In the genomic region with DNA sequence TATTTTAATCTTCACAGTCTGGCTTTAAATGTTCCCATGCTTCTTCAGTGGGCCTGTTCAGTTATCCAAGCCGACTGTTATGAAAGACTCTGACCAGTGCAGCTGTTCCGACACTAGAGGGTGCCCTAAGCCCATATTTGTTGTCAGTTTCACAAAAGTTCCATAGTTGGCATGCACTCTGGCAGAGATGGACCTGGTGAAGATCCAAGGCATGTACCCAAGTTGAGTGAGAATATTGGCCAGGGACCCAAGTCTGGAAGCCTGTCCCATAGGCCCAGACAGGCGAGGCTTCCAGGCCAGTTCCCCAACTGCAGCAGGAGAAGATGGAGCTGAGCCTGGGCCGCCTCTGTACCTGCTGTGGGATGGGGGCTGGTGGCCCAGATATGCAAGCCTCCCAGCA, we compare ENCODE assay signal across 9 cellular contexts. TPM values are rescaled to one million over a fixed set of nuclear protein-coding genes. Genes with fewer than 3 reads are reported as not detected.
DNase-seq lines count a peak whose midpoint lies in the region; ATAC-seq, FAIRE-seq and TF ChIP-seq lines count a peak whose summit lies in the region.
"Had no signal": no experiment of that assay in that cellular context is flagged by ENCODE, and none has a peak within 500 bp of the region (broad histone marks: within the 10 kb centered on the region; RNA-seq: fewer than 3 reads in every experiment).

No MANE protein-coding gene starts in this region.

- H4K20me1 ChIP-seq in H1 (replicated peaks in 1 of 2; ENCODE audit: control insufficient read depth in 1 of 2, insufficient read depth in 2 of 2, low read length in 2 of 2) = no peaks in the 10 kb centered on the region

- H4K91ac ChIP-seq in H1 (replicated peaks; ENCODE audit: insufficient read length, low read length) = no peak overlapping the region

- H3K9me3 ChIP-seq in AG04450 (ENCODE audit: control insufficient read depth, insufficient read depth, low read length) (no peaks in the 10 kb centered on the region), H1 (ENCODE audit: insufficient read depth in 2 of 2, low read depth in 1 of 2, low read length in 1 of 2) (no peaks in the 10 kb centered on the region; a peak in 1 of 4 replicates), tibial artery (peaks cover 0 to 10% (median 0%) of the 10 kb centered on the region in 3 donors)
- H3K9me3 ChIP-seq: ovary had no signal

- no peaks in the 10 kb centered on the region for H3K36me3 Mint-ChIP-seq in naive B cell

- H3K4me3 Mint-ChIP-seq in naive B cell = no peak overlapping the region

- H3K14ac ChIP-seq in H1 (ENCODE audit: insufficient read length) = no peak overlapping the region

- no peak overlapping the region for H3K56ac ChIP-seq in H1 (replicated peaks; ENCODE audit: insufficient read length, low read depth, low read length)

- no peak overlapping the region for H3K4me2 ChIP-seq in H1 (ENCODE audit: insufficient read depth in 1 of 2, low read depth in 2 of 2, low read length in 2 of 2)

- H3K9ac ChIP-seq in H1 (replicated peaks in 1 of 4; ENCODE audit: extremely low read depth in 1 of 4, low read depth in 3 of 4, low read length in 3 of 4) = no peak overlapping the region

- peaks cover 5 to 11% (median 9%) of the 10 kb centered on the region in 3 donors for H3K27me3 Mint-ChIP-seq in naive B cell

- H2BK12ac ChIP-seq in H1 (ENCODE audit: low read depth, low read length) = no peak overlapping the region; the same call in 1 of the 2 replicates

- peaks cover 0 to 22% (median 10%) of the 10 kb centered on the region in 7 donors for H3K9me3 Mint-ChIP-seq in naive B cell

- peaks cover 0 to 6% (median 0%) of the 10 kb centered on the region in 3 donors for H3K4me1 Mint-ChIP-seq in naive B cell

- H3K4ac ChIP-seq in H1 (replicated peaks; ENCODE audit: insufficient read length, low read depth, low read length) = no peak overlapping the region

- H3K79me2 ChIP-seq in H1 (ENCODE audit: control insufficient read depth in 1 of 2, insufficient read depth in 2 of 2, low read length in 2 of 2) = no peaks in the 10 kb centered on the region

- DNase-seq in AG04450 (ENCODE audit: low read depth, low spot score) (peak; percentile 11), GM19240 (ENCODE audit: insufficient read length, low spot score) (peak; percentile 12), NCI-H446 (lab: John Stamatoyannopoulos, UW) (peak; percentile 65 to 83), H1 (ENCODE audit: low read depth in 1 of 2, low spot score in 2 of 2) (no peak), naive B cell (peak; percentile 32), tibial artery (peak; percentile 23 to 70), KG1 (lab: John Stamatoyannopoulos, UW) (no peak)
- DNase-seq in activated CD4-positive, alpha-beta T cell treated with anti-CD3 and anti-CD28 coated beads, Interleukin-2, amount 50 U/mL, for 4 hours = peak; percentile 50 to 51

- H2AK5ac ChIP-seq in H1 (ENCODE audit: low read depth, low read length) = no peak overlapping the region; the same call in 1 of the 2 replicates

- H2BK20ac ChIP-seq in H1 (ENCODE audit: low read length) = no peak overlapping the region

- no peak overlapping the region for H3K18ac ChIP-seq in H1 (ENCODE audit: extremely low read depth, low read length)

- TF ChIP-seq CTCF in AG04450 (IDR thresholded peaks at IDR 0.05; ENCODE audit: low read depth, low read length) (peak; percentile 75), H1 (IDR thresholded peaks at IDR 0.05; ENCODE audit: control extremely low read depth in 1 of 3, insufficient read depth in 1 of 3, low read depth in 1 of 3, low read length in 3 of 3) (peak; percentile 35 to 82 (median 82)), tibial artery (IDR thresholded peaks at IDR 0.05) (peak; percentile 58 to 71)

- H4K5ac ChIP-seq in H1 (ENCODE audit: insufficient read length, low read depth, low read length) = no peak overlapping the region

- H2BK5ac ChIP-seq in H1 (ENCODE audit: low read depth, low read length) = no peak overlapping the region

- no peak overlapping the region for H3K27ac Mint-ChIP-seq in naive B cell

- intact Hi-C loops in tibial artery (cut with DNase I; ENCODE audit: low total_unique reads) = loop anchor here (5.0 kb wide), 1 partner anchor 269 kb away; no protein-coding TSS in a partner anchor

- no peaks in the 10 kb centered on the region for H3K4me1 ChIP-seq in H1 (replicated peaks in 1 of 4; ENCODE audit: control insufficient read depth in 3 of 4, insufficient read depth in 4 of 4, low read length in 3 of 4)
- H3K4me1 ChIP-seq in tibial artery = no peaks in the 10 kb centered on the region

- FAIRE-seq in H1 (lab: Jason Lieb, UNC) = peak; percentile 98

- TF ChIP-seq RAD21 in H1 (IDR thresholded peaks at IDR 0.05 in 1 of 2, conservative IDR thresholded peaks at IDR 0.05 in 1 of 2; ENCODE audit: low read depth in 2 of 2, low read length in 2 of 2) = peak; percentile 92 to 94

- no peak overlapping the region for H2AFZ ChIP-seq in H1 (ENCODE audit: low read length)

- H3K4me3 ChIP-seq in AG04450 (ENCODE audit: low read depth, low read length) (no peak overlapping the region), H1 (ENCODE audit: extremely low read depth in 1 of 4, insufficient read depth in 2 of 4, low read depth in 3 of 4, low read length in 4 of 4) (no peak overlapping the region), tibial artery (no peak overlapping the region)
- H3K4me3 ChIP-seq: ovary had no signal

- peak; percentile 59 to 69 for ATAC-seq in naive B cell (ENCODE audit: low read depth in 2 of 2)

- H3K23me2 ChIP-seq in H1 (ENCODE audit: low read depth, low read length) = no peaks in the 10 kb centered on the region

- TF ChIP-seq POLR2A in H1 (IDR thresholded peaks at IDR 0.05; ENCODE audit: control extremely low read depth in 1 of 2, low read depth in 2 of 2, low read length in 2 of 2) = no peak

- POLR2A ChIA-PET in AG04450 (lab: Yijun Ruan, JAX) = no interaction called here
- POLR2A ChIA-PET in H1 (lab: Charles Lee; ENCODE audit: partially characterized antibody) = interaction anchor here (0.8 to 4.0 kb wide), 8 partner anchors 13 to 80 kb away, joined by 3 to 35 read pairs (median 4); partner anchors contain the start of genes C12orf60 and WBP11

- H2BK120ac ChIP-seq in H1 (replicated peaks; ENCODE audit: low read depth, low read length) = no peak overlapping the region

- no peak overlapping the region for H3K23ac ChIP-seq in H1 (ENCODE audit: insufficient read length)

- H4K8ac ChIP-seq in H1 (ENCODE audit: extremely low read depth, insufficient read depth, low read length) = 0 out of 2 replicates have a peak overlapping the region, but pooled peaks have one; percentile 60

- 0 out of 2 replicates have a peak overlapping the region, but pooled peaks have one; percentile 33 for H2BK15ac ChIP-seq in H1 (ENCODE audit: low read length)

- CTCF ChIA-PET in AG04450 (lab: Charles Lee) (interaction anchor here (0.7 to 2.0 kb wide), 12 partner anchors 10 to 545 kb away, joined by 3 to 14 read pairs (median 4); partner anchors contain the start of gene RERG), H1 (lab: Charles Lee; ENCODE audit: partially characterized antibody) (interaction anchor here (0.6 to 3.0 kb wide), 34 partner anchors 8 to 1898 kb away, joined by 3 to 23 read pairs (median 4); partner anchors contain the start of genes C12orf60 and WBP11)

- WGBS in H1 (ENCODE audit: extremely low coverage in 1 of 2, insufficient coverage in 1 of 2, insufficient read length in 1 of 2, insufficient replicate concordance in 2 of 2, low coverage in 1 of 2, low lambda C conversion rate in 2 of 2, missing lambda C conversion rate in 1 of 2), 2 experiments = 61% methylated on average over 4 of the region's 4 CpGs; no CpG with 5 or more reads in 1 of the 2 experiments

- TF ChIP-seq EP300 in H1 (IDR thresholded peaks at IDR 0.05; ENCODE audit: borderline replicate concordance in 1 of 2, low read depth in 2 of 2, low read length in 2 of 2) = no peak

- H3K36me3 ChIP-seq in H1 (ENCODE audit: control insufficient read depth in 2 of 4, insufficient read depth in 4 of 4, low read length in 3 of 4) (no peaks in the 10 kb centered on the region; a peak in 1 of 8 replicates), tibial artery (no peaks in the 10 kb centered on the region)
- H3K36me3 ChIP-seq: ovary had no signal

- H3K27ac ChIP-seq in AG04450 (ENCODE audit: low read depth, low read length) = no peak overlapping the region
- H3K27ac ChIP-seq in H1 (ENCODE audit: low read depth, low read length) = no peak overlapping the region
- no peak overlapping the region for H3K27ac ChIP-seq in tibial artery
- H3K27ac ChIP-seq: ovary had no signal

- no peaks in the 10 kb centered on the region for H3K27me3 ChIP-seq in AG04450 (ENCODE audit: control insufficient read depth, insufficient read depth, low read length)
- H3K27me3 ChIP-seq in H1 (replicated peaks in 1 of 4; ENCODE audit: control insufficient read depth in 3 of 4, extremely low read depth in 1 of 4, insufficient read depth in 3 of 4, low read length in 3 of 4) = no peaks in the 10 kb centered on the region
- H3K27me3 ChIP-seq in tibial artery = no peaks in the 10 kb centered on the region
- H3K27me3 ChIP-seq: ovary had no signal

- H3K79me1 ChIP-seq in H1 (ENCODE audit: low read depth, low read length) = no peaks in the 10 kb centered on the region

TF ChIP-seq in H1, 55 proteins besides CTCF, POLR2A, EP300 and RAD21:
- TF ChIP-seq CEBPB (IDR thresholded peaks at IDR 0.05; ENCODE audit: low read depth, low read length) = peak; percentile 18; the same call in 1 of the 2 replicates
- TF ChIP-seq, protein P1, sequence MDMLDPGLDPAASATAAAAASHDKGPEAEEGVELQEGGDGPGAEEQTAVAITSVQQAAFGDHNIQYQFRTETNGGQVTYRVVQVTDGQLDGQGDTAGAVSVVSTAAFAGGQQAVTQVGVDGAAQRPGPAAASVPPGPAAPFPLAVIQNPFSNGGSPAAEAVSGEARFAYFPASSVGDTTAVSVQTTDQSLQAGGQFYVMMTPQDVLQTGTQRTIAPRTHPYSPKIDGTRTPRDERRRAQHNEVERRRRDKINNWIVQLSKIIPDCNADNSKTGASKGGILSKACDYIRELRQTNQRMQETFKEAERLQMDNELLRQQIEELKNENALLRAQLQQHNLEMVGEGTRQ (IDR thresholded peaks at IDR 0.05; ENCODE audit: low read length) = no peak

RNA-seq across cellular contexts. Expression of gene GUCY2C, which starts 27.4 kb away (rescaled TPM):
- polyA plus RNA-seq in AG04450 (2011; rRNA removed) (not detected in 2 replicates), H1 (2011; rRNA removed) (1.1 and 1.9 TPM in 2 replicates), naive B cell (ENCODE audit: low read depth in 6 of 6) (under 1 TPM in 5 of 6 donors, not detected in 1; 0.06 to 0.32 (median 0.20) TPM)
- polyA minus RNA-seq in AG04450 (2011; rRNA and poly(A)+ RNA removed) = not detected in 2 replicates
- total RNA-seq in H1 (2021; fragmentation: NEBNext Ultra II Directional; extraction: Animal tissue kit (Norgen Biotek cat#: 25700)) = 2.5 and 3.2 TPM in 2 replicates
- 1.1 TPM for polyA plus RNA-seq in H1 (2011; cell fraction: cytosol; rRNA removed)
- polyA plus RNA-seq in H1 (2011; cell fraction: nucleus; rRNA removed) = 2.1 TPM
- 1.2 to 2.0 TPM (median 1.8 TPM) in 4 replicates for polyA plus RNA-seq in H1 (2012, experiment 1 of 2)
- polyA plus RNA-seq in H1 (2012, experiment 2 of 2) = 0.09 TPM
- 1.8 TPM for polyA plus RNA-seq in H1 (2013, experiment 1 of 2)
- polyA plus RNA-seq in H1 (2013, experiment 2 of 2) = 1.7 TPM
- 3.9 and 4.2 TPM in 2 replicates for polyA minus RNA-seq in H1 (2011; rRNA and poly(A)+ RNA removed)
- 1.8 TPM for polyA minus RNA-seq in H1 (2011; cell fraction: cytosol; rRNA and poly(A)+ RNA removed)
- polyA minus RNA-seq in H1 (2011; cell fraction: nucleus; rRNA and poly(A)+ RNA removed) = 5.1 TPM
- polyA plus RNA-seq: ovary had no signal

Comparison
In these comparisons a context has a peak if more than half of its experiments do, and no peak if none do; other contexts are left out.
1. DNase-seq: peak in AG04450 (single experiment), GM19240 (single experiment), NCI-H446 (2 of 2), activated CD4-positive, alpha-beta T cell treated with anti-CD3 and anti-CD28 coated beads, Interleukin-2, amount 50 U/mL, for 4 hours (2 of 2), naive B cell (single experiment) and tibial artery (2 of 2); none in H1 (0 of 2) and KG1 (single experiment).
2. Peak in every context shown above with its lines, with median percentiles within 50 percentile points of each other: CTCF ChIP-seq.